ENCODE assay signal across 23 cellular contexts in genomic region chr16:14565688-14566025, GRCh38.
DNase-seq lines count a peak whose midpoint lies in the region; ATAC-seq and TF ChIP-seq lines count a peak whose summit lies in the region.
"Had no signal": no experiment of that assay in that cellular context is flagged by ENCODE, and none has a peak within 500 bp of the region (broad histone marks: within the 10 kb centered on the region; RNA-seq: fewer than 3 reads in every experiment).

No MANE protein-coding gene starts in this region.

- no peaks in the 10 kb centered on the region for H3K36me3 ChIP-seq in SK-N-MC (ENCODE audit: insufficient read depth, low read length)
- peaks cover 0 to 4% of the 10 kb centered on the region in 2 donors for H3K36me3 ChIP-seq in left lung
- H3K36me3 ChIP-seq: cardiac muscle cell, pancreas, WERI-Rb-1 had no signal

- peak overlapping the region; percentile 74 for H3K27ac Mint-ChIP-seq in activated CD8-positive, alpha-beta memory T cell treated with anti-CD3 and anti-CD28 coated beads, Interleukin-2, amount 10 ng/mL, durations not matched to agents 7 days and 5 days
- peak overlapping the region; percentile 13 for H3K27ac Mint-ChIP-seq in type B pancreatic cell
- H3K27ac Mint-ChIP-seq: mesothelial cell of epicardium had no signal

- no peak overlapping the region for H3K9ac ChIP-seq in SK-N-MC (ENCODE audit: insufficient read length)

- intact Hi-C loops in left lung (cut with DNase I), result no loop called here

- H3K4me1 Mint-ChIP-seq in activated CD8-positive, alpha-beta memory T cell treated with anti-CD3 and anti-CD28 coated beads, Interleukin-2, amount 10 ng/mL, durations not matched to agents 7 days and 5 days, result peaks cover 10% of the 10 kb centered on the region
- H3K4me1 Mint-ChIP-seq in type B pancreatic cell (ENCODE audit: unreplicated experiment), result peaks cover 18% of the 10 kb centered on the region

- no peak for TF ChIP-seq CTCF in left lung (IDR thresholded peaks at IDR 0.05)
- no peak for TF ChIP-seq CTCF in type B pancreatic cell (conservative IDR thresholded peaks at IDR 0.05)

- H3K36me3 Mint-ChIP-seq in activated CD8-positive, alpha-beta memory T cell treated with anti-CD3 and anti-CD28 coated beads, Interleukin-2, amount 10 ng/mL, durations not matched to agents 7 days and 5 days, result peaks cover 4% of the 10 kb centered on the region
- peaks cover 4% of the 10 kb centered on the region for H3K36me3 Mint-ChIP-seq in type B pancreatic cell
- H3K36me3 Mint-ChIP-seq: natural killer cell treated with Interleukin-12 subunit alpha and Interleukin-12 subunit beta and Interleukin-15 and Interleukin-18, amount 100 ng/mL, for 72 hours had no signal

- H3K4me1 ChIP-seq in left lung, result peaks cover 20 to 24% of the 10 kb centered on the region in 2 donors

- ATAC-seq in activated CD8-positive, alpha-beta memory T cell treated with anti-CD3 and anti-CD28 coated beads, Interleukin-2, amount 10 ng/mL, durations not matched to agents 7 days and 5 days, result no peak
- no peak for ATAC-seq in left lung
- ATAC-seq in HG03354 (IDR thresholded peaks at IDR 0.05; ENCODE audit: poor library complexity, severe bottlenecking, unreplicated experiment), result no peak
- ATAC-seq: natural killer cell treated with Interleukin-12 subunit alpha and Interleukin-12 subunit beta and Interleukin-15 and Interleukin-18, amount 100 ng/mL, for 72 hours; right cardiac atrium; Right ventricle myocardium inferior; stimulated activated naive CD8-positive, alpha-beta T cell treated with anti-CD3 and anti-CD28 coated beads, Interleukin-15, Interleukin-2, amounts not matched to agents 100 U/mL and 50 U/mL, for 24 hours had no signal

- no peaks in the 10 kb centered on the region for H3K9me3 Mint-ChIP-seq in activated CD8-positive, alpha-beta memory T cell treated with anti-CD3 and anti-CD28 coated beads, Interleukin-2, amount 10 ng/mL, durations not matched to agents 7 days and 5 days (ENCODE audit: low read depth)
- no peaks in the 10 kb centered on the region for H3K9me3 Mint-ChIP-seq in type B pancreatic cell
- H3K9me3 Mint-ChIP-seq: activated CD4-positive, alpha-beta T cell treated with anti-CD3 and anti-CD28 coated beads, Interleukin-2, amount 10 ng/mL, durations not matched to agents 24 days and 14 days; mesothelial cell of epicardium; natural killer cell treated with Interleukin-12 subunit alpha and Interleukin-12 subunit beta and Interleukin-15 and Interleukin-18, amount 100 ng/mL, for 72 hours; T-helper 2 cell treated with Interferon-gamma antibody and Interleukin-4, amounts not matched to agents 5 μg/mL and 100 μg/mL, for 36 hours had no signal

- H3K9me3 ChIP-seq in SK-N-MC (ENCODE audit: low read depth, low read length), result no peaks in the 10 kb centered on the region
- H3K9me3 ChIP-seq in left lung, result no peaks in the 10 kb centered on the region
- H3K9me3 ChIP-seq: pancreas had no signal

- H3K27me3 ChIP-seq in left lung, result no peaks in the 10 kb centered on the region
- H3K27me3 ChIP-seq: cardiac muscle cell, pancreas had no signal

- H3K4me3 ChIP-seq in SK-N-MC (peak overlapping the region; percentile 62), left lung (no peak overlapping the region)
- H3K4me3 ChIP-seq: cardiac muscle cell, pancreas had no signal

- no peak overlapping the region for H3K4me3 Mint-ChIP-seq in activated CD8-positive, alpha-beta memory T cell treated with anti-CD3 and anti-CD28 coated beads, Interleukin-2, amount 10 ng/mL, durations not matched to agents 7 days and 5 days
- no peak overlapping the region for H3K4me3 Mint-ChIP-seq in type B pancreatic cell
- H3K4me3 Mint-ChIP-seq: activated CD4-positive, alpha-beta T cell treated with anti-CD3 and anti-CD28 coated beads, Interleukin-2, amount 10 ng/mL, durations not matched to agents 24 days and 14 days; mesothelial cell of epicardium; natural killer cell treated with Interleukin-12 subunit alpha and Interleukin-12 subunit beta and Interleukin-15 and Interleukin-18, amount 100 ng/mL, for 72 hours; T-helper 2 cell treated with Interferon-gamma antibody and Interleukin-4, amounts not matched to agents 5 μg/mL and 100 μg/mL, for 36 hours had no signal

- H3K27ac ChIP-seq in SK-N-MC (peak overlapping the region; percentile 84; the same call in 1 of the 2 replicates), left lung (peak overlapping the region; percentile 13 to 37)
- H3K27ac ChIP-seq: cardiac muscle cell, WERI-Rb-1 had no signal

- CTCF ChIA-PET in activated CD8-positive, alpha-beta memory T cell treated with anti-CD3 and anti-CD28 coated beads, Interleukin-2, amount 10 ng/mL, durations not matched to agents 7 days and 5 days (lab: Charles Lee), result interaction anchor here (1.0 kb wide), 1 partner anchor 11 kb away, joined by 3 read pairs; no protein-coding TSS in a partner anchor

- no peaks in the 10 kb centered on the region for H3K27me3 Mint-ChIP-seq in activated CD8-positive, alpha-beta memory T cell treated with anti-CD3 and anti-CD28 coated beads, Interleukin-2, amount 10 ng/mL, durations not matched to agents 7 days and 5 days
- no peaks in the 10 kb centered on the region for H3K27me3 Mint-ChIP-seq in type B pancreatic cell
- H3K27me3 Mint-ChIP-seq: activated CD4-positive, alpha-beta T cell treated with anti-CD3 and anti-CD28 coated beads, Interleukin-2, amount 10 ng/mL, durations not matched to agents 24 days and 14 days; natural killer cell treated with Interleukin-12 subunit alpha and Interleukin-12 subunit beta and Interleukin-15 and Interleukin-18, amount 100 ng/mL, for 72 hours had no signal

- DNase-seq in activated CD8-positive, alpha-beta memory T cell treated with anti-CD3 and anti-CD28 coated beads, Interleukin-2, amount 10 ng/mL, durations not matched to agents 7 days and 5 days, result no peak
- no peak for DNase-seq in activated CD8-positive, alpha-beta memory T cell treated with anti-CD3 and anti-CD28 coated beads for 24 hours
- no peak for DNase-seq in SK-N-MC (ENCODE audit: low read depth, low spot score)
- no peak for DNase-seq in left lung
- DNase-seq in type B pancreatic cell (ENCODE audit: extremely low spot score, unreplicated experiment), result no peak
- DNase-seq in GM19240 (ENCODE audit: insufficient read length, low spot score), result no peak
- no peak for DNase-seq in mesenteric fat pad (ENCODE audit: low spot score)
- DNase-seq: 8988T; activated CD4-positive, alpha-beta T cell treated with anti-CD3 and anti-CD28 coated beads, Interleukin-2, amount 10 ng/mL, durations not matched to agents 24 days and 14 days; activated naive CD4-positive, alpha-beta T cell treated with anti-CD3 and anti-CD28 coated beads, Interleukin-2, amount 50 U/mL, for 16 hours; glutamatergic neuron; left colon; NCI-H226; pancreas; right cardiac atrium; stimulated activated naive CD8-positive, alpha-beta T cell treated with anti-CD3 and anti-CD28 coated beads, Interleukin-15, Interleukin-2, amounts not matched to agents 100 U/mL and 50 U/mL, for 24 hours; WERI-Rb-1 had no signal
